Comparison of ENCODE assay signal across 1 cellular context in genomic region chr22:29175312-29175835, GRCh38.
TF ChIP-seq lines count a peak whose summit lies in the region.

No MANE protein-coding gene starts in this region.

TF ChIP-seq in K562, 482 proteins besides CTCF, POLR2A, EP300 and RAD21 (continued from another document):
- TF ChIP-seq VEZF1 (CRISPR knock-in tag; IDR thresholded peaks at IDR 0.05): no peak
- TF ChIP-seq MAFF (IDR thresholded peaks at IDR 0.05; ENCODE audit: low read length): peak; percentile 55; the same call in 1 of the 2 replicates
- no peak for TF ChIP-seq CAMTA2 (CRISPR knock-in tag; conservative IDR thresholded peaks at IDR 0.05)
- TF ChIP-seq HNRNPH1 (optimal IDR thresholded peaks at IDR 0.05; ENCODE audit: low read depth, low read length): no peak
- no peak for TF ChIP-seq GABPA (tag; conservative IDR thresholded peaks at IDR 0.05; ENCODE audit: low read depth)
- TF ChIP-seq MEF2A (IDR thresholded peaks at IDR 0.05; ENCODE audit: control insufficient read depth, low read depth, low read length): no peak
- TF ChIP-seq SMARCE1 (IDR thresholded peaks at IDR 0.05): no peak
- no peak for TF ChIP-seq IRF9 (tag; IDR thresholded peaks at IDR 0.05)
- TF ChIP-seq CEBPZ (IDR thresholded peaks at IDR 0.05; ENCODE audit: borderline replicate concordance, low read depth, low read length): no peak
- TF ChIP-seq BRCA1 (IDR thresholded peaks at IDR 0.05): no peak
- no peak for TF ChIP-seq BRCA1 (CRISPR knock-in tag; IDR thresholded peaks at IDR 0.05)
- no peak for TF ChIP-seq HNRNPLL (IDR thresholded peaks at IDR 0.05; ENCODE audit: low read depth, low read length, poor library complexity, severe bottlenecking)
- no peak for TF ChIP-seq ZNF507 (tag; conservative IDR thresholded peaks at IDR 0.05)
- peak; percentile 96 to 97 for TF ChIP-seq TRIM24 (IDR thresholded peaks at IDR 0.05)
- peak; percentile 62 for TF ChIP-seq C11orf30 (IDR thresholded peaks at IDR 0.05; ENCODE audit: low read depth)
- no peak for TF ChIP-seq ZSCAN29 (IDR thresholded peaks at IDR 0.05)
- TF ChIP-seq MLLT1 (IDR thresholded peaks at IDR 0.05): no peak
- TF ChIP-seq SOX6 (IDR thresholded peaks at IDR 0.05): peak; percentile 73
- TF ChIP-seq ZNF280A (IDR thresholded peaks at IDR 0.05; ENCODE audit: low read depth, partially characterized antibody): peak; percentile 68
- TF ChIP-seq MAFG (tag; conservative IDR thresholded peaks at IDR 0.05): peak; percentile 77
- no peak for TF ChIP-seq ZNF589 (CRISPR knock-in tag; IDR thresholded peaks at IDR 0.05; ENCODE audit: low read depth)
- 0 out of 2 replicates have a peak, but pooled peaks have one; percentile 12 for TF ChIP-seq EHMT2 (IDR thresholded peaks at IDR 0.05)
- TF ChIP-seq NFE2 (IDR thresholded peaks at IDR 0.05; ENCODE audit: low read depth): peak; percentile 79
- TF ChIP-seq ELK3 (CRISPR knock-in tag; IDR thresholded peaks at IDR 0.05): no peak
TF ChIP-seq in K562: peak in this region for 13.
